Comparison of ENCODE assay signal across 8 cellular contexts in the genomic region with DNA sequence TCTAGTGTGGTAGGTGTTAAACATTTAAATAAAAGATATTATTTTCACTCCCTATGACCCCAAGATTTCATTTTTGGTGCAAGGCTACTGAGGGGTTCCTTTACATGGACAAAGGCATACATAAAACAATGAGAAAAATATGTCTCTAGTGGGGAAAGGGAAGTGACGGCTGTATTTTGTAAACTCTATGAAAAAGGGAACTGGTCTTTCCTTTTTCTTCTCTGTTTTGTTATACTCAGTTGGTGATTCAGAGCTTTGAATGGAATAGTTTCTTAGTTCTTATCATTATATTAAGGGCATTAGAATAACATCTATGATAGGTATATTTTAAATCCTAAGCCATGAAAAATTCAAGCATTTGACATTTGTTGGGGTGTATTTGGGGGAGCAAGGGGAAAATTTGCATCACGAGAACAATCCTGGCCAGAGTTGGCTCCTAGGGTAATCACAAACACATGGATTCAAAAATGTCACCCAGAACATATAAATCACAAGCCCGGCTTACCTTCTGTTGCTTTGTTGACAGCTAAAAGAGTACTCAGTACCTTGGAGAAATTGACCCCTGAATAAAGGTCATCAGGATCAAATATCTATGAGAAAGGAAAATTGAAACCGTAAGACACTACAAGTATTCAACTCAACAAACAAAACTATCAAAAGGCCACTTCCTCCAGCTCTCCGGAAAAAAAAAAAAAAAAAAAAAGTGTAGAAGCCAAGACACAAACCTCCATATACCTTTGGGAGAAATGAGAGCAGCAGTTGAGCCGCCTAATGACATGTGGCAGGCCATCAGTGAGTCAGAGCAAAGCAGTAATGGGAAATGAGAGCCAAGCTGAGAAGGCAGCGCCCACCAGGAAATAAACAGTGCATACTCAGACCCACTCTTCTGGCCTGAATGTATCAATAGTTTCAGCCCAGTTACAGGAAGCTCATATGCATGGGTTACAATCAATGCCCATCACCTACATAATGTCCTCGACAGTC. TPM values are rescaled to one million over a fixed set of nuclear protein-coding genes. Genes with fewer than 3 reads are reported as not detected.
DNase-seq lines count a peak whose midpoint lies in the region; ATAC-seq and TF ChIP-seq lines count a peak whose summit lies in the region.

No MANE protein-coding gene starts in this region.

- H3K36me3 Mint-ChIP-seq in effector memory CD8-positive, alpha-beta T cell (ENCODE audit: insufficient read depth): peaks cover 32% of the 10 kb centered on the region
- H3K36me3 Mint-ChIP-seq in MCF 10A (ENCODE audit: insufficient read depth, unreplicated experiment): no peaks in the 10 kb centered on the region

- peaks cover 6% of the 10 kb centered on the region for H3K4me1 ChIP-seq in MM.1S (ENCODE audit: low read length)

- H3K4me3 ChIP-seq in MM.1S (ENCODE audit: low read length): no peak overlapping the region

- H3F3A ChIP-seq in MM.1S (ENCODE audit: insufficient read depth, low read length): no peaks in the 10 kb centered on the region

- TF ChIP-seq CTCF in MM.1S (IDR thresholded peaks at IDR 0.05; ENCODE audit: low read length) (no peak), MCF 10A (IDR thresholded peaks at IDR 0.05; ENCODE audit: unreplicated experiment) (no peak)

- peaks cover 18 to 37% of the 10 kb centered on the region in 2 donors for H3K4me1 Mint-ChIP-seq in effector memory CD8-positive, alpha-beta T cell (ENCODE audit: low read depth in 2 of 2)
- peaks cover 6% of the 10 kb centered on the region for H3K4me1 Mint-ChIP-seq in MCF 10A (ENCODE audit: insufficient read depth, unreplicated experiment)

- peak overlapping the region; percentile 77 to 83 for H3K27ac Mint-ChIP-seq in effector memory CD8-positive, alpha-beta T cell
- H3K27ac Mint-ChIP-seq in MCF 10A (ENCODE audit: low read depth, unreplicated experiment): no peak overlapping the region

- H3K9me3 ChIP-seq in MM.1S (replicated peaks; ENCODE audit: insufficient read depth, low read length): no peaks in the 10 kb centered on the region

- 0 out of 2 replicates have a peak overlapping the region, but pooled peaks have one; percentile 11 for H3K4me2 ChIP-seq in MM.1S (ENCODE audit: low read depth, low read length)

- POLR2A ChIA-PET in MCF 10A (lab: Yijun Ruan, JAX): no interaction called here

- peak; percentile 63 for ATAC-seq in GM19463 (IDR thresholded peaks at IDR 0.05; ENCODE audit: unreplicated experiment)
- peak; percentile 57 for ATAC-seq in effector memory CD8-positive, alpha-beta T cell (replicated peaks)
- ATAC-seq in GM19397 (IDR thresholded peaks at IDR 0.05; ENCODE audit: unreplicated experiment): no peak

- no peaks in the 10 kb centered on the region for H4K20me1 ChIP-seq in MM.1S (ENCODE audit: insufficient read depth, low read length)

- peak; percentile 62 for DNase-seq in Caki2 (ENCODE audit: low read depth)
- DNase-seq in MM.1S: peak; percentile 38
- DNase-seq in effector memory CD8-positive, alpha-beta T cell: no peak
- no peak for DNase-seq in MCF 10A (ENCODE audit: unreplicated experiment)
- no peak for DNase-seq in NCI-H128 (lab: John Stamatoyannopoulos, UW; ENCODE audit: unreplicated experiment)
- DNase-seq in middle frontal gyrus (ENCODE audit: extremely low spot score, low spot score): no peak

- H3K27me3 Mint-ChIP-seq in effector memory CD8-positive, alpha-beta T cell: no peaks in the 10 kb centered on the region
- H3K27me3 Mint-ChIP-seq in MCF 10A (ENCODE audit: insufficient read depth, unreplicated experiment): peaks cover 32% of the 10 kb centered on the region

- H3K27ac ChIP-seq in MM.1S (ENCODE audit: low read length): no peak overlapping the region

- CTCF ChIA-PET in MCF 10A (lab: Yijun Ruan, JAX): interaction anchor here (1.0 kb wide), 1 partner anchor 685 kb away, joined by 3 read pairs; no protein-coding TSS in a partner anchor

- H3K79me2 ChIP-seq in MM.1S (ENCODE audit: low read length): no peaks in the 10 kb centered on the region

- intact Hi-C loops in MCF 10A (cut with micrococcal nuclease): no loop called here

- no peak overlapping the region for H2AFZ ChIP-seq in MM.1S (ENCODE audit: low read length)

- in situ Hi-C loops in Caki2 (cut with HindIII; ENCODE audit: low pct_unique_long_range_greater_than_20kb, low sequenced_read_pairs): no loop called here

- no peaks in the 10 kb centered on the region for H3K27me3 ChIP-seq in MM.1S (replicated peaks; ENCODE audit: insufficient read depth, low read length)

- H3K9me2 ChIP-seq in MM.1S (replicated peaks; ENCODE audit: insufficient read depth, low read length): no peaks in the 10 kb centered on the region

- H3K36me3 ChIP-seq in MM.1S (replicated peaks; ENCODE audit: insufficient read depth, low read length): no peaks in the 10 kb centered on the region

- H3K9ac ChIP-seq in MM.1S (ENCODE audit: low read length): no peak overlapping the region

- BruUV-seq in MCF 10A (replicated peaks; lab: Mats Ljungman, UMichigan): no TSS peak

- H3K9me3 Mint-ChIP-seq in effector memory CD8-positive, alpha-beta T cell: no peaks in the 10 kb centered on the region
- H3K9me3 Mint-ChIP-seq in MCF 10A (ENCODE audit: unreplicated experiment): no peaks in the 10 kb centered on the region

- peak overlapping the region in 1 of 2 donors; percentile 43 for H3K4me3 Mint-ChIP-seq in effector memory CD8-positive, alpha-beta T cell
- no peak overlapping the region for H3K4me3 Mint-ChIP-seq in MCF 10A (ENCODE audit: unreplicated experiment)

RNA-seq across cellular contexts. Expression of a gene that starts 33.4 kb away (rescaled TPM):
- total RNA-seq in Caki2 (2014; rRNA removed; shearing (Covaris generic); ENCODE audit: low replicate concordance): 16.0 and 17.8 TPM in 2 replicates
- total RNA-seq in MCF 10A (2022): 0.35 and 0.47 TPM in 2 replicates

Comparison
In these comparisons a context has a peak if more than half of its experiments do, and no peak if none do; other contexts are left out.
1. DNase-seq: peak in Caki2 (single experiment) and MM.1S (single experiment); none in effector memory CD8-positive, alpha-beta T cell (0 of 3), MCF 10A (single experiment), NCI-H128 (single experiment) and middle frontal gyrus (single experiment).
2. RNA of a gene that starts 33.4 kb away (total RNA-seq): 16.0 to 17.8 TPM in Caki2; 0.35 to 0.47 TPM in MCF 10A; every median in the first group is over 10 times any median in the second.